ENCODE assay signal across 8 cellular contexts in genomic region chr15:40405501-40406381, GRCh38. TPM values are rescaled to one million over a fixed set of nuclear protein-coding genes. Genes with fewer than 3 reads are reported as not detected.
A peak's percentile ranks its signal among the peaks of the same experiment; 100 is the strongest.
DNase-seq lines count a peak whose midpoint lies in the region; ATAC-seq, FAIRE-seq and TF ChIP-seq lines count a peak whose summit lies in the region.

IVD (plus strand) TSS chr15:40405795; CDS start chr15:40405828, 33 bp downstream.

- H3K27me3 ChIP-seq in keratinocyte (ENCODE audit: control insufficient read depth, extremely low read depth, insufficient read depth, low read length): no peaks in the 10 kb centered on the region

- ATAC-seq in GM19035 (IDR thresholded peaks at IDR 0.05; ENCODE audit: unreplicated experiment) (peak; percentile 82), HG03378 (IDR thresholded peaks at IDR 0.05; ENCODE audit: unreplicated experiment) (peak; percentile 79)

- peak within 1 kb of the TSS; percentile 42 to 46 (median 44) for H3K4me3 ChIP-seq in keratinocyte (ENCODE audit: control insufficient read depth in 2 of 3, extremely low read depth in 1 of 3, insufficient read depth in 2 of 3, low read depth in 1 of 3, low read length in 3 of 3)

- peak within 1 kb of the TSS; percentile 67 for H3K4me2 ChIP-seq in keratinocyte (ENCODE audit: control insufficient read depth, extremely low read depth, insufficient read depth, low read depth, low read length)

- peak within 1 kb of the TSS; percentile 52 for H3K9ac ChIP-seq in keratinocyte (ENCODE audit: control insufficient read depth, extremely low read depth, insufficient read depth, low read length)

- TF ChIP-seq CTCF in AG09319 (IDR thresholded peaks at IDR 0.05; ENCODE audit: low read depth, low read length) (no peak), keratinocyte (optimal IDR thresholded peaks at IDR 0.05 in 1 of 3, IDR thresholded peaks at IDR 0.05 in 1 of 3, conservative IDR thresholded peaks at IDR 0.05 in 1 of 3; ENCODE audit: extremely low read depth in 1 of 3, insufficient read depth in 2 of 3, low read length in 3 of 3) (no peak)

- no peaks in the 10 kb centered on the region for H3K9me1 ChIP-seq in keratinocyte (ENCODE audit: control insufficient read depth, extremely low read depth, insufficient read depth, low read length)

- dilution Hi-C loops in keratinocyte (cut with MboI; ENCODE audit: extremely low pct_ligation_motif_present, low sequenced_read_pairs): no loop called here

- peaks cover 11% of the 10 kb centered on the region for H3K4me1 ChIP-seq in keratinocyte (ENCODE audit: control insufficient read depth, extremely low read depth, insufficient read depth, low read length)

- peak within 1 kb of the TSS; percentile 74 for H2AFZ ChIP-seq in keratinocyte (ENCODE audit: control insufficient read depth, low read length)

- H4K20me1 ChIP-seq in keratinocyte (ENCODE audit: control insufficient read depth, extremely low read depth, insufficient read depth, low read length): no peaks in the 10 kb centered on the region

- peaks cover 0 to 4% of the 10 kb centered on the region in 2 experiments for H3K36me3 ChIP-seq in keratinocyte (ENCODE audit: control insufficient read depth in 2 of 2, extremely low read depth in 1 of 2, insufficient read depth in 2 of 2, low read length in 2 of 2)

- no peaks in the 10 kb centered on the region for H3K79me2 ChIP-seq in keratinocyte (ENCODE audit: control insufficient read depth, insufficient read depth, low read length)

- no peaks in the 10 kb centered on the region for H3K9me3 ChIP-seq in keratinocyte (ENCODE audit: control insufficient read depth, low read depth, low read length)

- H3K27ac ChIP-seq in keratinocyte (ENCODE audit: control insufficient read depth, insufficient read depth, low read length): peak within 1 kb of the TSS; percentile 18

- FAIRE-seq in keratinocyte (lab: Jason Lieb, UNC): peak; percentile 43

- DNase-seq in AG09319 (ENCODE audit: extremely low read depth, low read depth) (peak; percentile 88), NCI-H510A (lab: John Stamatoyannopoulos, UW) (peak; percentile 85), cerebellum (ENCODE audit: low spot score) (peak; percentile 99), keratinocyte (ENCODE audit: low read depth, low spot score) (no peak)
- peak; percentile 77 for DNase-seq in activated CD4-positive, alpha-beta T cell treated with anti-CD3 and anti-CD28 coated beads for 1 hour
- peak; percentile 72 to 84 for DNase-seq in stimulated activated CD4-positive, alpha-beta T cell treated with anti-CD3 and anti-CD28 coated beads, Interleukin-15, amount 100 ng/mL, for 1 hour (ENCODE audit: low read depth in 1 of 2, low spot score in 1 of 2)

RNA-seq across cellular contexts. Expression of gene IVD, which starts in this region (rescaled TPM):
- total RNA-seq in cerebellum: 37.3 TPM
- polyA plus RNA-seq in keratinocyte: 13.0 to 18.1 TPM (median 14.2 TPM) in 3 replicates
- polyA plus RNA-seq in keratinocyte (2011; ENCODE audit: low read depth): 1.3 TPM
- polyA plus RNA-seq in keratinocyte (2011; cell fraction: cytosol; rRNA removed): 8.5 and 9.2 TPM in 2 replicates
- 22.2 and 24.6 TPM in 2 replicates for polyA plus RNA-seq in keratinocyte (2011; cell fraction: nucleus; rRNA removed)
- 2.2 and 11.4 TPM in 2 replicates for polyA plus RNA-seq in keratinocyte (2012; ENCODE audit: low replicate concordance)
- polyA minus RNA-seq in keratinocyte: 13.9 to 17.1 TPM (median 15.0 TPM) in 3 replicates
- polyA minus RNA-seq in keratinocyte (2011; cell fraction: cytosol; rRNA and poly(A)+ RNA removed): 13.2 TPM
- 11.8 and 20.4 TPM in 2 replicates for polyA minus RNA-seq in keratinocyte (2011; cell fraction: nucleus; rRNA and poly(A)+ RNA removed)
